In genomic region chr14:61527325-61528100, GRCh38 we compare ENCODE assay signal across 9 cellular contexts.
DNase-seq lines count a peak whose midpoint lies in the region; ATAC-seq and TF ChIP-seq lines count a peak whose summit lies in the region.
"Had no signal": no experiment of that assay in that cellular context is flagged by ENCODE, and none has a peak within 500 bp of the region (broad histone marks: within the 10 kb centered on the region; RNA-seq: fewer than 3 reads in every experiment).

No MANE protein-coding gene starts in this region.

- H3K36me3 ChIP-seq in BLaER1 (peaks cover 35% of the 10 kb centered on the region), mucosa of descending colon (ENCODE audit: low read depth) (no peaks in the 10 kb centered on the region)

- H3K4me1 ChIP-seq in BLaER1 (peaks cover 52% of the 10 kb centered on the region), mucosa of descending colon (ENCODE audit: low read depth) (peaks cover 46% of the 10 kb centered on the region)

- peaks cover 31% of the 10 kb centered on the region for H3K4me1 Mint-ChIP-seq in nephron

- peaks cover 8% of the 10 kb centered on the region for H3K27me3 Mint-ChIP-seq in nephron (ENCODE audit: low read depth)

- peak overlapping the region in 1 of 3 experiments; percentile 11 for H3K4me3 Mint-ChIP-seq in nephron

- 0 out of 2 replicates have a peak overlapping the region, but pooled peaks have one; percentile 13 for H3K9ac ChIP-seq in BLaER1

- H3K36me3 Mint-ChIP-seq in nephron (ENCODE audit: low read depth): no peaks in the 10 kb centered on the region

- H4K20me1 ChIP-seq in BLaER1: no peaks in the 10 kb centered on the region

- no peaks in the 10 kb centered on the region for H3K9me3 Mint-ChIP-seq in nephron

- H3K27ac ChIP-seq in BLaER1: peak overlapping the region; percentile 49

- ATAC-seq in mucosa of descending colon: no peak

- H3K4me3 ChIP-seq in BLaER1 (no peak overlapping the region), choroid plexus epithelial cell (ENCODE audit: low read depth, low read length) (no peak overlapping the region), mucosa of descending colon (no peak overlapping the region)

- TF ChIP-seq CTCF in choroid plexus epithelial cell (conservative IDR thresholded peaks at IDR 0.05; ENCODE audit: low read depth, low read length): peak; percentile 24
- no peak for TF ChIP-seq CTCF in nephron (IDR thresholded peaks at IDR 0.05; ENCODE audit: unreplicated experiment in 3 of 3)
- no peak for TF ChIP-seq CTCF in mucosa of descending colon (IDR thresholded peaks at IDR 0.05)

- H3K9me3 ChIP-seq in BLaER1 (peaks cover 5% of the 10 kb centered on the region; the same call in 1 of the 2 replicates), mucosa of descending colon (no peaks in the 10 kb centered on the region)

- H3K27ac Mint-ChIP-seq in nephron: peak overlapping the region; percentile 31 to 64 (median 57)

- no peaks in the 10 kb centered on the region for H3K27me3 ChIP-seq in BLaER1

- H3K4me2 ChIP-seq in BLaER1: peak overlapping the region; percentile 68

- peak; percentile 92 for DNase-seq in M059J (ENCODE audit: low read depth)
- DNase-seq in choroid plexus epithelial cell (ENCODE audit: low read depth): peak; percentile 91
- no peak for DNase-seq in NCI-H345 (lab: John Stamatoyannopoulos, UW)
- DNase-seq in GDM1 (lab: John Stamatoyannopoulos, UW): no peak
- no peak for DNase-seq in mucosa of descending colon
- no peak for DNase-seq in NCI-H146 (lab: John Stamatoyannopoulos, UW)
- DNase-seq: NCI-H446 had no signal

- intact Hi-C loops in mucosa of descending colon (cut with DNase I, micrococcal nuclease): no loop called here

Comparison
In these comparisons a context has a peak if more than half of its experiments do, and no peak if none do; other contexts are left out.
1. DNase-seq: peak in M059J (single experiment) and choroid plexus epithelial cell (single experiment); none in NCI-H345 (single experiment), GDM1 (single experiment), mucosa of descending colon (0 of 3) and NCI-H146 (single experiment).